In the genomic region with DNA sequence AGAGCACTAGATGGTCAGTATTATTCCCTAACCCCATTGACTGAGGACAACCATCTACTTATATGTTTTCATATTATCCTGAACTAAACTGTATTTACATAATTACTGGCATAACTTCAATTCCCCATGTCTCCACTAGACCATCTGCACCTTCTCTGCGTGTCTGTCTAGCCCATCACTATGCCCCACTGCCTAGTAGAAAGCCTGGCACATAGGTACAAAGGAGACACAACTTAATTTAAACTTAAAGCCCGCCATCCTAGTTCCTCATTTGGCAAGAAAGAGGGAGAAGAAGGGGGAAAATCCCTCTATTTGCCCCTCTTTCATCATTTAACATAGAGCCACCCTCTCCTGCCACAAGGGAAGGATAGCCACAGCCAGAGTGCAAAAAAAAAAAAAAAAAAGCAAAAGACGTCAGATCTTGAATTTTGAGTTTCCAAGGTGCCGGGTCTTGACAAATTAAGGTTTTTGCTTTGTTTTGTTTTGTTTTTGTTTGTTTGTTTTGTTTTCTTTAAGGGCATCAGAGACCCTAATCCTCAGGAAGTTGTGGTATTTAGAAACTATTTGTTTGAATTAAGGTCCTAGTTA, we compare ENCODE assay signal across 12 cellular contexts. TPM values are rescaled to one million over a fixed set of nuclear protein-coding genes. Genes with fewer than 3 reads are reported as not detected.
DNase-seq lines count a peak whose midpoint lies in the region; ATAC-seq and TF ChIP-seq lines count a peak whose summit lies in the region.
"Had no signal": no experiment of that assay in that cellular context is flagged by ENCODE, and none has a peak within 500 bp of the region (broad histone marks: within the 10 kb centered on the region; RNA-seq: fewer than 3 reads in every experiment).

No MANE protein-coding gene starts in this region.

- no peaks in the 10 kb centered on the region for H3K36me3 ChIP-seq in BLaER1
- no peaks in the 10 kb centered on the region for H3K36me3 ChIP-seq in gastroesophageal sphincter
- H3K36me3 ChIP-seq in smooth muscle cell (ENCODE audit: low read depth), result no peaks in the 10 kb centered on the region
- no peaks in the 10 kb centered on the region for H3K36me3 ChIP-seq in MM.1S (replicated peaks; ENCODE audit: insufficient read depth, low read length)

- TF ChIP-seq EP300 in gastroesophageal sphincter (IDR thresholded peaks at IDR 0.05), result no peak

- H3K4me2 ChIP-seq in BLaER1 (peak overlapping the region; percentile 94), smooth muscle cell (peak overlapping the region; percentile 84), MM.1S (ENCODE audit: low read depth, low read length) (no peak overlapping the region)

- peak in 2 of 4 experiments; percentile 27 to 31 for TF ChIP-seq CTCF in gastroesophageal sphincter (IDR thresholded peaks at IDR 0.05)
- TF ChIP-seq CTCF in smooth muscle cell (IDR thresholded peaks at IDR 0.05; ENCODE audit: borderline replicate concordance, insufficient read depth, poor library complexity, severe bottlenecking), result no peak
- no peak for TF ChIP-seq CTCF in MM.1S (IDR thresholded peaks at IDR 0.05; ENCODE audit: low read length)

- H4K20me1 ChIP-seq in BLaER1 (no peaks in the 10 kb centered on the region), smooth muscle cell (ENCODE audit: low read depth) (peaks cover 27% of the 10 kb centered on the region), MM.1S (ENCODE audit: insufficient read depth, low read length) (no peaks in the 10 kb centered on the region)

- DNase-seq in NAMALWA (ENCODE audit: low spot score) (peak; percentile 77), smooth muscle cell (lab: John Stamatoyannopoulos, UW; ENCODE audit: unreplicated experiment) (no peak), MM.1S (no peak), 8988T (no peak), NOMO-1 (lab: John Stamatoyannopoulos, UW; ENCODE audit: unreplicated experiment in 2 of 2) (no peak), cerebellum (ENCODE audit: low spot score) (no peak)
- DNase-seq: activated CD4-positive, alpha-beta T cell treated with anti-CD3 and anti-CD28 coated beads for 36 hours; activated effector memory CD4-positive, alpha-beta T cell treated with Interleukin-2 at 50 U/mL for 16 hours; CD4-positive, alpha-beta memory T cell; NCI-H748 treated with DMSO at 0.1 percent for 48 hours had no signal

- H2AFZ ChIP-seq in smooth muscle cell (ENCODE audit: low read depth) (no peak overlapping the region), MM.1S (ENCODE audit: low read length) (no peak overlapping the region)

- H3K9me2 ChIP-seq in MM.1S (replicated peaks; ENCODE audit: insufficient read depth, low read length), result no peaks in the 10 kb centered on the region

- no peak for TF ChIP-seq POLR2A in gastroesophageal sphincter (IDR thresholded peaks at IDR 0.05)

- H3K9ac ChIP-seq in BLaER1, result no peak overlapping the region
- peak overlapping the region; percentile 61 for H3K9ac ChIP-seq in smooth muscle cell (ENCODE audit: low read depth)
- H3K9ac ChIP-seq in MM.1S (ENCODE audit: low read length), result no peak overlapping the region

- H3K27me3 ChIP-seq in BLaER1, result no peaks in the 10 kb centered on the region
- H3K27me3 ChIP-seq in gastroesophageal sphincter, result no peaks in the 10 kb centered on the region
- no peaks in the 10 kb centered on the region for H3K27me3 ChIP-seq in smooth muscle cell (ENCODE audit: low read depth)
- H3K27me3 ChIP-seq in MM.1S (replicated peaks; ENCODE audit: insufficient read depth, low read length), result no peaks in the 10 kb centered on the region

- H3K27ac ChIP-seq in BLaER1, result peak overlapping the region; percentile 81; the same call in 1 of the 2 replicates
- peak overlapping the region; percentile 85 to 99 (median 87) for H3K27ac ChIP-seq in gastroesophageal sphincter
- H3K27ac ChIP-seq in smooth muscle cell (ENCODE audit: low read depth), result peak overlapping the region; percentile 87
- no peak overlapping the region for H3K27ac ChIP-seq in MM.1S (ENCODE audit: low read length)

- H3K79me2 ChIP-seq in smooth muscle cell (ENCODE audit: low read depth) (peaks cover 62% of the 10 kb centered on the region), MM.1S (ENCODE audit: low read length) (no peaks in the 10 kb centered on the region)

- H3K9me3 ChIP-seq in BLaER1 (no peaks in the 10 kb centered on the region), gastroesophageal sphincter (no peaks in the 10 kb centered on the region), smooth muscle cell (replicated peaks; ENCODE audit: low read depth) (no peaks in the 10 kb centered on the region), MM.1S (replicated peaks; ENCODE audit: insufficient read depth, low read length) (no peaks in the 10 kb centered on the region)

- no peak for ATAC-seq in gastroesophageal sphincter
- ATAC-seq: activated CD4-positive, alpha-beta T cell treated with anti-CD3 and anti-CD28 coated beads for 36 hours had no signal

- H3K4me3 ChIP-seq in BLaER1, result no peak overlapping the region; the same call in 1 of the 2 replicates
- H3K4me3 ChIP-seq in gastroesophageal sphincter, result peak overlapping the region; percentile 50 to 91
- peak overlapping the region; percentile 49 for H3K4me3 ChIP-seq in smooth muscle cell
- no peak overlapping the region for H3K4me3 ChIP-seq in MM.1S (ENCODE audit: low read length)

- H3K4me1 ChIP-seq in BLaER1 (peaks cover 93% of the 10 kb centered on the region), gastroesophageal sphincter (peaks cover 13 to 100% (median 38%) of the 10 kb centered on the region in 3 donors), smooth muscle cell (ENCODE audit: low read depth) (peaks cover 20% of the 10 kb centered on the region), MM.1S (ENCODE audit: low read length) (peaks cover 6% of the 10 kb centered on the region; the same call in 1 of the 2 replicates)

- H3F3A ChIP-seq in smooth muscle cell (ENCODE audit: low read depth) (no peaks in the 10 kb centered on the region), MM.1S (ENCODE audit: insufficient read depth, low read length) (no peaks in the 10 kb centered on the region)

- 58% methylated on average over 2 to 4 of the region's 4 CpGs for WGBS in gastroesophageal sphincter (ENCODE audit: low coverage in 1 of 2), 2 donors
- WGBS in smooth muscle cell (ENCODE audit: low lambda C conversion rate), result 78% methylated on average over 4 of the region's 4 CpGs

RNA-seq across cellular contexts. Expression of gene PKIG, which starts 1.8 kb away (rescaled TPM):
- total RNA-seq in gastroesophageal sphincter (100 to 1,000 TPM; 241 to 418 (median 291) TPM), smooth muscle cell (81.4 and 86.1 TPM in 2 replicates), cerebellum (19.7 TPM)
- 67.5 and 68.9 TPM in 2 replicates for polyA plus RNA-seq in smooth muscle cell

Comparison
In these comparisons a context has a peak if more than half of its experiments do, and no peak if none do; other contexts are left out.
1. H3K4me3 ChIP-seq: peak in gastroesophageal sphincter (2 of 2) and smooth muscle cell (single experiment); none in BLaER1 (single experiment) and MM.1S (single experiment).